In genomic region chr12:1810201-1810930, GRCh38 we compare ENCODE assay signal across 1 cellular context.
TF ChIP-seq lines count a peak whose summit lies in the region.

No MANE protein-coding gene starts in this region.

TF ChIP-seq in K562, 482 proteins besides CTCF, POLR2A, EP300 and RAD21 (continued from another document):
- TF ChIP-seq PATZ1 (CRISPR knock-in tag; IDR thresholded peaks at IDR 0.05; ENCODE audit: borderline replicate concordance), result no peak
- no peak for TF ChIP-seq E2F5 (CRISPR knock-in tag; IDR thresholded peaks at IDR 0.05)
- no peak for TF ChIP-seq ARID1B (IDR thresholded peaks at IDR 0.05)
- no peak for TF ChIP-seq HNRNPK (IDR thresholded peaks at IDR 0.05; ENCODE audit: low read depth, low read length, poor library complexity, severe bottlenecking)
